ENCODE assay signal across 18 cellular contexts in the genomic region with DNA sequence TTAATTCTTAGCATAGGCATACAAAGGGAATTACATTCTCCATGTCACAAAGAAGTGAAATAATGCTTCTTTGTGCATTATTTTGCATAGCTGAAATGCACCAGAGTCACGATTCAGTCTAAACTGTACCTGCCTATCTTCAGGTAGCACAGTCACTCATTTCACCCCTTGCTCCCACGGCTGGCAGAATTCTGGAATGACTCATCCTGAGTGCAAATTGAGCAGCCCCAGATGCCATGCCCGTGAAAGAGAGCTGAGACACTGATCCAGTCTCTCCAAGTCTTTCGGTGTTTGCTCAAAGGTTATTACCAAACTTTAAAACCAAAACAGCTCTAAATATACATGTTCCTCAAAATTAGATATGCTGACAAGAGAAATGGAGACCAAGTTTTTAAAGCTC.
"Had no signal": no experiment of that assay in that cellular context is flagged by ENCODE, and none has a peak within 500 bp of the region (broad histone marks: within the 10 kb centered on the region; RNA-seq: fewer than 3 reads in every experiment).

No MANE protein-coding gene starts in this region.

- DNase-seq: effector CD4-positive, alpha-beta T cell; gastrocnemius medialis; left cardiac atrium; left ventricle myocardium inferior; lower lobe of right lung; natural killer cell; posterior cingulate gyrus; right cardiac atrium; small intestine; stimulated activated CD4-positive, alpha-beta T cell treated with anti-CD3 and anti-CD28 coated beads, Interleukin-12 subunit alpha, Interleukin-12 subunit beta, amount 100 ng/mL, for 4 hours; stimulated activated naive CD4-positive, alpha-beta T cell; stomach; substantia nigra; transverse colon had no signal

- H3K36me3 Mint-ChIP-seq: memory B cell, mesothelial cell of epicardium, natural killer cell had no signal

- ATAC-seq: esophagus mucosa, gastrocnemius medialis, left cardiac atrium, lower lobe of right lung, natural killer cell, right cardiac atrium had no signal

- H3K9me3 Mint-ChIP-seq: memory B cell, mesothelial cell of epicardium, natural killer cell, neural crest cell had no signal

- H3K4me3 Mint-ChIP-seq: memory B cell, mesothelial cell of epicardium, natural killer cell, neural crest cell had no signal

- H3K27ac Mint-ChIP-seq: memory B cell, mesothelial cell of epicardium, natural killer cell had no signal

- H3K4me1 Mint-ChIP-seq: memory B cell, mesothelial cell of epicardium, natural killer cell had no signal

- H3K27me3 Mint-ChIP-seq: memory B cell had no signal
